Comparison of ENCODE assay signal across 11 cellular contexts in the genomic region with DNA sequence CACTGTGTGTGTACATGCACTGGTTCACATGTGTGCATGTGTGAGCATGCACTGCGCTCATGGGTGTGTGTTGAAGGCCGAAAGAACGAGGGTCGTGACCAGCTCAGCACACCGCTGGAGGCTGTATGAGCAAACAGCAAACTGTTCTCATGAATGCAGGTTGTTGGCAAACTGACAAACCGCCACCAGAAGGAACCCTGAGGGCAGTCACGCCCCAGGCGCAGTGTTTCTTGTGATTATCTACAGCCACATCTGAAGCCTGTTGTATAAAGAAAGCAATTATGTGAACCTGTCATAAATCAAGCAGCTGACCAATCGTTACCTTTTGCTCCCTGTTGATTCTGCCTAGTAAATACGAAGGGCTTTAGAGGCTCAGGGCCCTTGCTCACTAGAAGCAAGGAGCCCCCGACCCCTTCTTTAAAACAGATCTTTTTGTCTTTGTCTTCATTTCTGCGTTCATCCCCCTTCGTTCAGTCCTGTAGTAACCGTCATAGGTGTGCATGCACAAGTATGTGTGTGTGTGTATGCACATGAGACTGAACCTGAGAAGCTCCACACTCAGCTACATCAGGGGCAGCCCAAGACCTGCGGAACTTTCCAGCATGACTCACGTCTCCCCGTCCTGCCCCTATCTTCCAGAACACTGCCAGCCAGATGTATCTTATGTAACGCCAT.
DNase-seq lines count a peak whose midpoint lies in the region; ATAC-seq and TF ChIP-seq lines count a peak whose summit lies in the region.
"Had no signal": no experiment of that assay in that cellular context is flagged by ENCODE, and none has a peak within 500 bp of the region (broad histone marks: within the 10 kb centered on the region; RNA-seq: fewer than 3 reads in every experiment).

No MANE protein-coding gene starts in this region.

- no peaks in the 10 kb centered on the region for H3K36me3 Mint-ChIP-seq in activated naive CD8-positive, alpha-beta T cell treated with anti-CD3 and anti-CD28 coated beads, Interleukin-2, amount 50 U/mL, for 24 hours (ENCODE audit: low read depth)

- TF ChIP-seq CTCF in retinal pigment epithelial cell (conservative IDR thresholded peaks at IDR 0.05; ENCODE audit: low read depth, low read length): no peak

- no peak overlapping the region for H3K4me3 Mint-ChIP-seq in activated naive CD8-positive, alpha-beta T cell treated with anti-CD3 and anti-CD28 coated beads, Interleukin-2, amount 50 U/mL, for 24 hours
- H3K4me3 Mint-ChIP-seq: activated T-helper 1 cell treated with anti-CD3 and anti-CD28 coated beads, Interleukin-12 subunit alpha, Interleukin-12 subunit beta, Interleukin-2, Interleukin-4 antibody, amounts not matched to agents 30 ng/mL and 10 ng/mL and 1 ng/mL, durations not matched to agents 14 hours and 24 hours and 36 hours; B cell had no signal

- H3K27me3 Mint-ChIP-seq in activated naive CD8-positive, alpha-beta T cell treated with anti-CD3 and anti-CD28 coated beads, Interleukin-2, amount 50 U/mL, for 24 hours: peaks cover 55% of the 10 kb centered on the region

- no peak overlapping the region for H3K4me3 ChIP-seq in retinal pigment epithelial cell (ENCODE audit: low read length)

- peaks cover 9% of the 10 kb centered on the region for H3K4me1 Mint-ChIP-seq in activated naive CD8-positive, alpha-beta T cell treated with anti-CD3 and anti-CD28 coated beads, Interleukin-2, amount 50 U/mL, for 24 hours

- DNase-seq in NCI-H2196 (lab: John Stamatoyannopoulos, UW; ENCODE audit: unreplicated experiment): peak; percentile 50
- DNase-seq in NCI-H2196 treated with DMSO at 0.1 percent for 48 hours (lab: John Stamatoyannopoulos, UW; ENCODE audit: unreplicated experiment): no peak
- peak; percentile 33 for DNase-seq in NCI-H2081 treated with DMSO at 0.1 percent for 48 hours (lab: John Stamatoyannopoulos, UW)
- DNase-seq in activated naive CD8-positive, alpha-beta T cell treated with anti-CD3 and anti-CD28 coated beads, Interleukin-2, amount 50 U/mL, for 24 hours: no peak
- peak; percentile 46 for DNase-seq in retinal pigment epithelial cell (ENCODE audit: low read depth)
- DNase-seq in iPS-NIHi7 (ENCODE audit: extremely low spot score): no peak
- no peak for DNase-seq in NCI-H446 (lab: John Stamatoyannopoulos, UW)
- DNase-seq: NCI-H2107 had no signal

- ATAC-seq in activated naive CD8-positive, alpha-beta T cell treated with anti-CD3 and anti-CD28 coated beads, Interleukin-2, amount 50 U/mL, for 24 hours: peak; percentile 54
- no peak for ATAC-seq in HG02610 (IDR thresholded peaks at IDR 0.05; ENCODE audit: unreplicated experiment)

- H3K27ac Mint-ChIP-seq in activated naive CD8-positive, alpha-beta T cell treated with anti-CD3 and anti-CD28 coated beads, Interleukin-2, amount 50 U/mL, for 24 hours: no peak overlapping the region
- H3K27ac Mint-ChIP-seq: activated T-helper 1 cell treated with anti-CD3 and anti-CD28 coated beads, Interleukin-12 subunit alpha, Interleukin-12 subunit beta, Interleukin-2, Interleukin-4 antibody, amounts not matched to agents 30 ng/mL and 10 ng/mL and 1 ng/mL, durations not matched to agents 14 hours and 24 hours and 36 hours; B cell had no signal

- H3K9me3 Mint-ChIP-seq in activated naive CD8-positive, alpha-beta T cell treated with anti-CD3 and anti-CD28 coated beads, Interleukin-2, amount 50 U/mL, for 24 hours: no peaks in the 10 kb centered on the region
- H3K9me3 Mint-ChIP-seq: activated T-helper 1 cell treated with anti-CD3 and anti-CD28 coated beads, Interleukin-12 subunit alpha, Interleukin-12 subunit beta, Interleukin-2, Interleukin-4 antibody, amounts not matched to agents 30 ng/mL and 10 ng/mL and 1 ng/mL, durations not matched to agents 14 hours and 24 hours and 36 hours had no signal

Comparison
In these comparisons a context has a peak if more than half of its experiments do, and no peak if none do; other contexts are left out.
1. DNase-seq: peak in NCI-H2196 (single experiment), NCI-H2081 treated with DMSO at 0.1 percent for 48 hours (single experiment) and retinal pigment epithelial cell (single experiment); none in NCI-H2196 treated with DMSO at 0.1 percent for 48 hours (single experiment), activated naive CD8-positive, alpha-beta T cell treated with anti-CD3 and anti-CD28 coated beads, Interleukin-2, amount 50 U/mL, for 24 hours (single experiment), iPS-NIHi7 (single experiment) and NCI-H446 (0 of 2).